8 cellular contexts compared by ENCODE assay signal in genomic region chr12:123233505-123234299, GRCh38. TPM values are rescaled to one million over a fixed set of nuclear protein-coding genes. Genes with fewer than 3 reads are reported as not detected.
DNase-seq lines count a peak whose midpoint lies in the region; ATAC-seq and TF ChIP-seq lines count a peak whose summit lies in the region.

No MANE protein-coding gene starts in this region.

- H3K4me1 ChIP-seq in Caco-2 (peaks cover 4% of the 10 kb centered on the region; the same call in 1 of the 2 replicates), Karpas-422 (ENCODE audit: low read length) (peaks cover 57% of the 10 kb centered on the region), lower lobe of right lung (peaks cover 49% of the 10 kb centered on the region), upper lobe of left lung (peaks cover 24 to 64% (median 41%) of the 10 kb centered on the region in 4 donors)

- H3K9me2 ChIP-seq in Karpas-422 (replicated peaks; ENCODE audit: insufficient read depth, low read length): no peaks in the 10 kb centered on the region

- CTCF ChIA-PET in Caco-2 (lab: Charles Lee): interaction anchor here (0.7 to 2.2 kb wide), 4 partner anchors 9 to 190 kb away, joined by 3 to 20 read pairs (median 6); no protein-coding TSS in a partner anchor

- peak overlapping the region; percentile 83 for H3K4me2 ChIP-seq in Karpas-422 (ENCODE audit: low read depth, low read length, poor library complexity, severe bottlenecking)

- POLR2A ChIA-PET in Caco-2 (lab: Charles Lee): interaction anchor here (0.5 to 2.3 kb wide), 15 partner anchors 16 to 1945 kb away, joined by 3 to 31 read pairs (median 4); partner anchors contain the start of genes ABCB9, ATP6V0A2, KMT5A and OGFOD2

- TF ChIP-seq CTCF in Caco-2 (IDR thresholded peaks at IDR 0.05; ENCODE audit: insufficient read depth in 1 of 2, low read depth in 1 of 2, low read length in 1 of 2, severe bottlenecking in 1 of 2, unreplicated experiment in 1 of 2): no peak
- TF ChIP-seq CTCF in brain (conservative IDR thresholded peaks at IDR 0.05): no peak
- TF ChIP-seq CTCF in lower lobe of right lung (IDR thresholded peaks at IDR 0.05): no peak
- no peak for TF ChIP-seq CTCF in upper lobe of left lung (IDR thresholded peaks at IDR 0.05)

- ATAC-seq in GM21526 (IDR thresholded peaks at IDR 0.05; ENCODE audit: low FRiP score, unreplicated experiment) (peak; percentile 12), lower lobe of right lung (peak; percentile 35 to 45), upper lobe of left lung (ENCODE audit: low FRiP score in 2 of 2) (peak; percentile 5 to 24)

- no peaks in the 10 kb centered on the region; the same call in 1 of the 2 replicates for H3K36me3 ChIP-seq in Caco-2 (ENCODE audit: control insufficient read depth, insufficient read depth, low read length)
- H3K36me3 ChIP-seq in Karpas-422 (ENCODE audit: insufficient read depth, low read length): peaks cover 17% of the 10 kb centered on the region
- peaks cover 5% of the 10 kb centered on the region for H3K36me3 ChIP-seq in lower lobe of right lung
- H3K36me3 ChIP-seq in upper lobe of left lung: no peaks in the 10 kb centered on the region

- H3K4me3 Mint-ChIP-seq in Caco-2 (ENCODE audit: unreplicated experiment): peak overlapping the region; percentile 93
- H3K4me3 Mint-ChIP-seq in brain: peak overlapping the region; percentile 91 to 100 (median 98)

- peak overlapping the region; percentile 88 for H3K9ac ChIP-seq in Karpas-422 (ENCODE audit: low read length)

- H3K4me3 ChIP-seq in Caco-2 (ENCODE audit: low read depth, low read length) (peak overlapping the region; percentile 68), Karpas-422 (ENCODE audit: low read length) (peak overlapping the region; percentile 96), lower lobe of right lung (peak overlapping the region; percentile 93), upper lobe of left lung (peak overlapping the region; percentile 49 to 92 (median 82))

- H2AFZ ChIP-seq in Karpas-422 (ENCODE audit: low read length): peak overlapping the region; percentile 80; the same call in 1 of the 2 replicates

- DNase-seq in Caco-2 (no peak), Karpas-422 (peak; percentile 41), lower lobe of right lung (no peak), upper lobe of left lung (no peak), middle frontal gyrus (ENCODE audit: extremely low spot score, low spot score) (no peak), SHP77 treated with DMSO at 0.1 percent for 48 hours (lab: John Stamatoyannopoulos, UW) (no peak)

- H3K27ac Mint-ChIP-seq in Caco-2 (ENCODE audit: unreplicated experiment) (peak overlapping the region; percentile 91), brain (peak overlapping the region; percentile 96 to 99 (median 98))

- H3K9me3 ChIP-seq in Caco-2 (no peaks in the 10 kb centered on the region), Karpas-422 (ENCODE audit: low read length) (no peaks in the 10 kb centered on the region), lower lobe of right lung (no peaks in the 10 kb centered on the region), upper lobe of left lung (no peaks in the 10 kb centered on the region)

- no peak for TF ChIP-seq EP300 in upper lobe of left lung (IDR thresholded peaks at IDR 0.05)

- no peaks in the 10 kb centered on the region for H4K20me1 ChIP-seq in Karpas-422 (ENCODE audit: insufficient read depth, low read depth, low read length)

- H3K27ac ChIP-seq in Karpas-422 (ENCODE audit: low read length) (peak overlapping the region; percentile 64), lower lobe of right lung (peak overlapping the region; percentile 90), upper lobe of left lung (peak overlapping the region; percentile 86 to 97 (median 88))

- WGBS in upper lobe of left lung, 2 donors: 6 to 25% methylated on average over 8 to 41 of the region's 42 CpGs

- H3K27me3 Mint-ChIP-seq in Caco-2 (ENCODE audit: insufficient read depth, unreplicated experiment) (no peaks in the 10 kb centered on the region), brain (peaks cover 16% of the 10 kb centered on the region)

- TF ChIP-seq POLR2A in upper lobe of left lung (IDR thresholded peaks at IDR 0.05): peak in 1 of 4 donors; percentile 21

- H3K4me1 Mint-ChIP-seq in Caco-2 (ENCODE audit: low read depth, unreplicated experiment): peaks cover 13% of the 10 kb centered on the region
- H3K4me1 Mint-ChIP-seq in brain: peaks cover 81% of the 10 kb centered on the region

- H3K79me2 ChIP-seq in Karpas-422 (ENCODE audit: low read length): peaks cover 78% of the 10 kb centered on the region

- H3K27me3 ChIP-seq in Caco-2 (replicated peaks; ENCODE audit: control insufficient read depth, insufficient read depth, low read length) (no peaks in the 10 kb centered on the region), Karpas-422 (ENCODE audit: low read length) (no peaks in the 10 kb centered on the region), lower lobe of right lung (ENCODE audit: low read depth) (no peaks in the 10 kb centered on the region), upper lobe of left lung (no peaks in the 10 kb centered on the region)

- BruUV-seq in Caco-2 (replicated peaks; lab: Mats Ljungman, UMichigan): TSS peak; percentile 51

- H3K9me3 Mint-ChIP-seq in Caco-2 (ENCODE audit: unreplicated experiment) (no peaks in the 10 kb centered on the region), brain (peaks cover 0 to 4% (median 0%) of the 10 kb centered on the region in 5 experiments)

- H3K36me3 Mint-ChIP-seq in Caco-2 (ENCODE audit: insufficient read depth, unreplicated experiment) (peaks cover 34% of the 10 kb centered on the region), brain (peaks cover 22% of the 10 kb centered on the region)

- intact Hi-C loops in Caco-2 (cut with micrococcal nuclease; ENCODE audit: unreplicated experiment): loop anchor here (1.0 kb wide), 2 partner anchors 17 to 259 kb away; no protein-coding TSS in a partner anchor
- intact Hi-C loops in lower lobe of right lung (cut with DNase I): no loop called here

RNA-seq across cellular contexts. Expression of gene MTRFR, which starts 0.5 kb away (rescaled TPM):
- 20.2 and 21.0 TPM in 2 replicates for total RNA-seq in Caco-2 (2022)
- 19.4 and 19.6 TPM in 2 replicates for total RNA-seq in Karpas-422 (2014; rRNA removed; shearing (Covaris generic); ENCODE audit: low replicate concordance)
- 23.5 TPM for polyA plus RNA-seq in brain (ENCODE audit: insufficient read depth, low read depth, low replicate concordance)
- total RNA-seq in lower lobe of right lung: 12.7 TPM
- 10 to 100 TPM in 4 of 6 donors, 1 to 10 TPM in 2; 9.4 to 27.4 (median 13.6) TPM for total RNA-seq in upper lobe of left lung

RNA-seq across cellular contexts. Expression of gene MPHOSPH9, which starts 0.8 kb away (rescaled TPM):
- total RNA-seq in Caco-2 (2022): 41.1 and 43.1 TPM in 2 replicates
- total RNA-seq in Karpas-422 (2014; rRNA removed; shearing (Covaris generic); ENCODE audit: low replicate concordance): 61.7 and 84.9 TPM in 2 replicates
- polyA plus RNA-seq in brain (ENCODE audit: insufficient read depth, low read depth, low replicate concordance): 3.7 TPM
- total RNA-seq in lower lobe of right lung: 21.8 TPM
- 10 to 100 TPM; 12.6 to 82.8 (median 17.6) TPM for total RNA-seq in upper lobe of left lung

RNA-seq across cellular contexts. Expression of gene CDK2AP1, which starts 38.0 kb away (rescaled TPM):
- 81.2 and 86.8 TPM in 2 replicates for total RNA-seq in Caco-2 (2022)
- 71.1 and 101 TPM in 2 replicates for total RNA-seq in Karpas-422 (2014; rRNA removed; shearing (Covaris generic); ENCODE audit: low replicate concordance)
- 242 TPM for polyA plus RNA-seq in brain (ENCODE audit: insufficient read depth, low read depth, low replicate concordance)
- total RNA-seq in lower lobe of right lung: 83.5 TPM
- total RNA-seq in upper lobe of left lung: 100 to 1,000 TPM in 1 of 6 donors, 10 to 100 TPM in 5; 29.3 to 122 (median 75.4) TPM
